In the genomic region with DNA sequence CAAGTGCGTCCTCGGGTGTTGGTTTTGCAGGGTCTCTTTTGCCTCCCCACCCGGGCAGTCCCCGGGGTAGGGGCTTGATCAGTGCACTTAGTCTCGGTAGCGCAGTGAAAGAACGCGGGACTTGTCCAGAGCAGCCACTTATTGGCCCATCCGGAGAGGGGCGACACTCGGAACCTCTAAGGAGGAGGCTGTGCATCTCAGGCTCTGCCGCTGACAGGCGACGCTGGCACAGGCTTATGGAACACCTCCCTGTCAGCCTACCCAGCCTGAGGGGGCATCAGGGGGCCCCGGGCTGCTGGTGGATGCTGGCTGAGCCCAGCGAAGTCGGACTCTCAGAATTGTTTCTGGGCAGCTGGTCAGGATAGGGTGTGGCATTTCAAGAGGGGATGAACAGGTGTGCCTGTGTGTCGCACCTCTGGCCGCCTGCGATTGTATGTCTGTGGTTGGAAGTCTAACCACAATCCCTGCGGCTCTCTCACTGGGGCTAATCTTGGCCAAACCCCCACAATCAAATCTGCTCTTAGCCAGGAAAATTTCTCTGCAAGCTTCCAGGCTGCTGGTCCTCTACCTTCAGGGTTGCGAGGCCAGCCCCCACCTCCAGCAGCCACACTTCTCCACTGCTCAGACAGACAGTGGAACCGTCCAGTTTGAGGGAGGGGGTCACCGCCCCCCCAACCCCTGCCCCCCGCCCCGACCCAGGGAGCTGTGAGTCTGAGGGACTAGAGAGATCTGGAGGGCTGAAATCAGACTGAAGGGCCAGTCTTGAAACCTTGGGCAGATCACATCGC, we compare ENCODE assay signal across 8 cellular contexts. TPM values are rescaled to one million over a fixed set of nuclear protein-coding genes. Genes with fewer than 3 reads are reported as not detected.
DNase-seq lines count a peak whose midpoint lies in the region; ATAC-seq and TF ChIP-seq lines count a peak whose summit lies in the region.

No MANE protein-coding gene starts in this region.

- ATAC-seq in GM18861 (IDR thresholded peaks at IDR 0.05; ENCODE audit: unreplicated experiment) (peak; percentile 25), HG03097 (IDR thresholded peaks at IDR 0.05; ENCODE audit: low FRiP score, unreplicated experiment) (peak; percentile 22)

- H3K27ac ChIP-seq in BLaER1 treated with 17β-estradiol and CSF1 and Interleukin-3, amounts not matched to agents 10 nM and 100 nM: peak overlapping the region; percentile 95 to 100 (median 98)
- peak overlapping the region; percentile 90 to 95 (median 93) for H3K27ac ChIP-seq in esophagus muscularis mucosa (replicated peaks in 1 of 4)
- H3K27ac ChIP-seq in uterus: peak overlapping the region; percentile 92 to 94

- peak overlapping the region; percentile 92 to 100 (median 98) for H3K9ac ChIP-seq in BLaER1 treated with 17β-estradiol and CSF1 and Interleukin-3, amounts not matched to agents 10 nM and 100 nM

- no peak for TF ChIP-seq EP300 in esophagus muscularis mucosa (IDR thresholded peaks at IDR 0.05)

- 73% methylated on average over 2 of the region's 27 CpGs for WGBS in esophagus muscularis mucosa

- peaks cover 32 to 59% (median 49%) of the 10 kb centered on the region in 11 experiments for H3K36me3 ChIP-seq in BLaER1 treated with 17β-estradiol and CSF1 and Interleukin-3, amounts not matched to agents 10 nM and 100 nM
- H3K36me3 ChIP-seq in esophagus muscularis mucosa (peaks cover 3 to 35% (median 21%) of the 10 kb centered on the region in 4 donors), uterus (no peaks in the 10 kb centered on the region)

- DNase-seq in NCI-H345 (lab: John Stamatoyannopoulos, UW): peak; percentile 74
- peak; percentile 20 to 67 for DNase-seq in activated CD4-positive, alpha-beta T cell treated with anti-CD3 and anti-CD28 coated beads, Interleukin-2, amount 50 U/mL, for 48 hours
- no peak for DNase-seq in esophagus muscularis mucosa (ENCODE audit: extremely low spot score)
- DNase-seq in uterus: no peak

- no peak for TF ChIP-seq CTCF in esophagus muscularis mucosa (IDR thresholded peaks at IDR 0.05)
- no peak for TF ChIP-seq CTCF in nephron (IDR thresholded peaks at IDR 0.05; ENCODE audit: unreplicated experiment in 3 of 3)
- TF ChIP-seq CTCF in uterus (IDR thresholded peaks at IDR 0.05): no peak

- peak overlapping the region; percentile 98 to 100 (median 99) for H3K4me3 Mint-ChIP-seq in nephron

- H3K27me3 Mint-ChIP-seq in nephron (ENCODE audit: low read depth): peaks cover 4% of the 10 kb centered on the region

- H3K4me1 ChIP-seq in BLaER1 treated with 17β-estradiol and CSF1 and Interleukin-3, amounts not matched to agents 10 nM and 100 nM: peaks cover 54 to 72% (median 61%) of the 10 kb centered on the region in 10 experiments
- H3K4me1 ChIP-seq in esophagus muscularis mucosa: peaks cover 35 to 59% (median 49%) of the 10 kb centered on the region in 4 donors
- peaks cover 0 to 20% of the 10 kb centered on the region in 2 donors for H3K4me1 ChIP-seq in uterus

- no peaks in the 10 kb centered on the region for H3K9me3 ChIP-seq in BLaER1 treated with 17β-estradiol and CSF1 and Interleukin-3, amounts not matched to agents 10 nM and 100 nM (replicated peaks in 1 of 11)
- H3K9me3 ChIP-seq in esophagus muscularis mucosa (no peaks in the 10 kb centered on the region), uterus (no peaks in the 10 kb centered on the region)

- peak overlapping the region; percentile 96 to 100 (median 99) for H3K4me2 ChIP-seq in BLaER1 treated with 17β-estradiol and CSF1 and Interleukin-3, amounts not matched to agents 10 nM and 100 nM

- no peaks in the 10 kb centered on the region for H3K9me3 Mint-ChIP-seq in nephron

- peaks cover 34% of the 10 kb centered on the region for H3K4me1 Mint-ChIP-seq in nephron

- peak overlapping the region; percentile 96 to 98 (median 97) for H3K27ac Mint-ChIP-seq in nephron

- TF ChIP-seq POLR2A in esophagus muscularis mucosa (IDR thresholded peaks at IDR 0.05; ENCODE audit: low read depth): no peak
- no peak for TF ChIP-seq POLR2A in uterus (IDR thresholded peaks at IDR 0.05)

- H3K36me3 Mint-ChIP-seq in nephron (ENCODE audit: low read depth): peaks cover 17% of the 10 kb centered on the region

- H3K27me3 ChIP-seq in BLaER1 treated with 17β-estradiol and CSF1 and Interleukin-3, amounts not matched to agents 10 nM and 100 nM: no peaks in the 10 kb centered on the region
- H3K27me3 ChIP-seq in esophagus muscularis mucosa: no peaks in the 10 kb centered on the region
- H3K27me3 ChIP-seq in uterus: no peaks in the 10 kb centered on the region

- peak overlapping the region; percentile 66 to 92 (median 80) for H3K4me3 ChIP-seq in BLaER1 treated with 17β-estradiol and CSF1 and Interleukin-3, amounts not matched to agents 10 nM and 100 nM
- H3K4me3 ChIP-seq in esophagus muscularis mucosa (peak overlapping the region; percentile 81 to 96 (median 89)), uterus (peak overlapping the region; percentile 80 to 83)

- H4K20me1 ChIP-seq in BLaER1 treated with 17β-estradiol and CSF1 and Interleukin-3, amounts not matched to agents 10 nM and 100 nM: peaks cover 0 to 26% (median 0%) of the 10 kb centered on the region in 11 experiments; a peak in 5 of 22 replicates

- intact Hi-C loops in esophagus muscularis mucosa (cut with DNase I): loop anchor here (5.0 kb wide), 1 partner anchor 93 kb away; no protein-coding TSS in a partner anchor
- intact Hi-C loops in uterus (cut with DNase I; ENCODE audit: low total_unique reads): no loop called here

RNA-seq across cellular contexts. Expression of a gene that starts 0.8 kb away (rescaled TPM):
- total RNA-seq in esophagus muscularis mucosa (10 to 100 TPM; 11.8 to 19.3 (median 18.2) TPM), uterus (10 to 100 TPM; 20.7 to 57.6 (median 32.3) TPM)

RNA-seq across cellular contexts. Expression of a gene that starts 21.2 kb away (rescaled TPM):
- total RNA-seq in esophagus muscularis mucosa (10 to 100 TPM; 26.6 to 75.4 (median 58.1) TPM), uterus (10 to 100 TPM; 19.1 to 85.3 (median 53.0) TPM)

Comparison
In these comparisons a context has a peak if more than half of its experiments do, and no peak if none do; other contexts are left out.
1. DNase-seq: peak in NCI-H345 (single experiment) and activated CD4-positive, alpha-beta T cell treated with anti-CD3 and anti-CD28 coated beads, Interleukin-2, amount 50 U/mL, for 48 hours (2 of 2); none in esophagus muscularis mucosa (single experiment) and uterus (0 of 2).
2. Peak in every context shown above with its lines, with median percentiles within 50 percentile points of each other: H3K27ac ChIP-seq and H3K4me3 ChIP-seq.